17 cellular contexts compared by ENCODE assay signal in the genomic region with DNA sequence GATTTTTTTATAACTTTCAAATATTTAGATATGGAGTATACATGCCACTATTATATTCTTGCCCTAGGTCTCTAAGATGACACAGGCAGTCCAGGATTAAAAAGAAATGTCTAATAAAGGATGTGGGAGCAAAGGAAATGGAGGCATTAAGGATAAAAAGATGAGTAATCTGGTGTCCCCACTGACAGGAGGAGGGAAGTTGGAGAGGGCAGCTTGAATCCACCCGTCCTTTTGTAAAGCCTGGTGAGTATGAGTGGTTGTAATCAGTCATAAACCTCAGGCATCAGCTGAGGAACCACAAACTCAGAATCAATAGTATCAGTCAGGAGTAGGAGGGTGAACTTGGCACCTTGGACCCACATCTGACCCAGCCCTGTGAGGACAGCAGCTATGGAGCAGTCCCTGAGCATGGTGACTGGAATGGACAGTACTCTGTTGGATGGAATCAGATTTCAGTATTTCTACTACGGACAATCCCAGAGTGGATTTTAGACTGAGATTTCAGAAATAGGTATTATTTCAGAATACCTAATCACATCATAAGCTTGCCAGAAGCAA.
"Had no signal": no experiment of that assay in that cellular context is flagged by ENCODE, and none has a peak within 500 bp of the region (broad histone marks: within the 10 kb centered on the region; RNA-seq: fewer than 3 reads in every experiment).

No MANE protein-coding gene starts in this region.

- ATAC-seq: activated CD4-positive, CD25-positive, alpha-beta regulatory T cell treated with anti-CD3 and anti-CD28 coated beads, Interleukin-2, amount 50 U/mL, for 24 hours; left cardiac atrium; naive thymus-derived CD8-positive, alpha-beta T cell; stimulated activated naive B cell treated with anti-CD40 and anti-IgM and Interleukin-4, amounts not matched to agents 10 μg/mL and 1 μg/mL and 100 μg/mL, for 72 hours had no signal

- H3K27me3 ChIP-seq: brain microvascular endothelial cell, neutrophil, thyroid gland, uterus had no signal

- H3K4me3 ChIP-seq: coronary artery, esophagus muscularis mucosa, thyroid gland, uterus had no signal

- H3K27ac ChIP-seq: brain microvascular endothelial cell, coronary artery, esophagus muscularis mucosa, neutrophil, parathyroid adenoma, thyroid gland, uterus had no signal

- H3K9ac ChIP-seq: parathyroid adenoma had no signal

- H3K9me3 ChIP-seq: esophagus muscularis mucosa, neutrophil, thyroid gland, uterus had no signal

- DNase-seq: activated CD4-positive, alpha-beta T cell treated with anti-CD3 and anti-CD28 coated beads, Interleukin-2, amount 50 U/mL, for 1 hour; activated CD8-positive, alpha-beta memory T cell treated with anti-CD3 and anti-CD28 coated beads for 24 hours; activated naive CD8-positive, alpha-beta T cell treated with anti-CD3 and anti-CD28 coated beads for 36 hours; brain microvascular endothelial cell; foreskin fibroblast; left cardiac atrium; naive thymus-derived CD8-positive, alpha-beta T cell; stimulated activated CD4-positive, alpha-beta T cell treated with anti-CD3 and anti-CD28 coated beads, Interleukin-2, amount 100 ng/mL, for 48 hours; stimulated activated naive B cell treated with anti-CD40 and anti-IgM and Interleukin-4, amounts not matched to agents 10 μg/mL and 1 μg/mL and 100 μg/mL, for 72 hours; T1000; thyroid gland; uterus had no signal

- H3K4me1 ChIP-seq: esophagus muscularis mucosa, parathyroid adenoma, thyroid gland, uterus had no signal

- H3K36me3 ChIP-seq: brain microvascular endothelial cell, esophagus muscularis mucosa, neutrophil, thyroid gland, uterus had no signal
